In the genomic region with DNA sequence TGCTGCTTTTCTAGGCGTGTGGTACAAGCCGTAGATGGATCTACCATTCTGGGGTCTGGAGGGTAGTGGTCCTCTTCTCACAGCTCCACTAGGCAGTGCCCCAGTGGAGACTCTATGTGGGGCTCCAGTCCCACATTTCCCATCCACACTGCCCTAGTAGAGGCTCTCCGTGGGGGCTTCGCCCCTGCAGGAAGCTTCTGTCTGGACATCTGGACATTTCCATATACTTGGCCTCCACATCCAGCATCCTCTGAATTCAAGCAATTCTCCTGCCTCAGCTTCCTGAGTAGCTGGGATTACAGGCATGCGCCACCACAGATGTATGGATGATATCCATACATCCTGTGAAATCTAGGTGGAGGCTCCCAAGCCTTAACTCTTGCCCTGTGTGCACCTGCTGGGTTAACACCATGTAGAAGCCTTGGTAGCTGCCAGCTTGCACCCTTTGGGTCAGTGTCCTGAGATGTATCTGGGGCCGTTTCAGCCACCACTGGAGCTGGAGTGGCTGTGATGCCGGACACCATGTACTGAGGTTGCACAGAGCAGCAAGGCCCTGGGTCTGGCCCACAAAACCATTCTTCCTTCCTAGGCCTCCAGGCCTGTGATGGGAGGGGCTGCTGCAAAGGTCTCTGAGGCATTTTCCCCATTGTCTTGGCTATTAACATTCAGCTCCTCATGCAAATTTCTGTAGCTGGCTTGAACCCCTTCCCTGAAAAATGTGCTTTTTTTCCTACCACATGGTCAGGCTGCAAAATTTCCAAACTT, we compare ENCODE assay signal across 1 cellular context.
TF ChIP-seq lines count a peak whose summit lies in the region.

No MANE protein-coding gene starts in this region.

TF ChIP-seq in HepG2, 621 proteins besides CTCF, POLR2A, EP300 and RAD21:
- TF ChIP-seq ZBTB49 (CRISPR knock-in tag; IDR thresholded peaks at IDR 0.05; ENCODE audit: borderline replicate concordance) (no peak), ZNF280D (CRISPR knock-in tag; IDR thresholded peaks at IDR 0.05) (peak; percentile 22; the same call in 1 of the 2 replicates), ZFP82 (CRISPR knock-in tag; IDR thresholded peaks at IDR 0.05; ENCODE audit: borderline replicate concordance) (no peak)
TF ChIP-seq in HepG2: peak in this region for 1.
